Comparison of ENCODE assay signal across 24 cellular contexts in genomic region chr9:17009071-17009470, GRCh38.
A peak's percentile ranks its signal among the peaks of the same experiment; 100 is the strongest.
DNase-seq lines count a peak whose midpoint lies in the region; ATAC-seq and TF ChIP-seq lines count a peak whose summit lies in the region.
"Had no signal": no experiment of that assay in that cellular context is flagged by ENCODE, and none has a peak within 500 bp of the region (broad histone marks: within the 10 kb centered on the region; RNA-seq: fewer than 3 reads in every experiment).

No MANE protein-coding gene starts in this region.

- DNase-seq in LNCaP clone FGC (ENCODE audit: low read depth), result peak; percentile 26
- DNase-seq in NCI-H526 (lab: John Stamatoyannopoulos, UW), result peak; percentile 14 to 26
- DNase-seq in SK-N-MC (ENCODE audit: low read depth, low spot score), result no peak
- no peak for DNase-seq in left colon
- DNase-seq in left cardiac atrium, result no peak
- DNase-seq: 8988T; ACHN; BE2C; C1 segment of cervical spinal cord; CD4-positive, alpha-beta memory T cell; CD4-positive, CD25-positive, alpha-beta regulatory T cell; CD8-positive, alpha-beta memory T cell; COR-L47; DMS 273 treated with DMSO at 0.1 percent for 48 hours; DMS153; DMS53; DMS79; DND-41; EL; GDM1 had no signal

- no peak overlapping the region for H3K4me3 ChIP-seq in LNCaP clone FGC (ENCODE audit: low read depth, low read length)
- H3K4me3 ChIP-seq in SK-N-MC, result peak overlapping the region; percentile 42
- H3K4me3 ChIP-seq: BLaER1, GM12878 had no signal

- intact Hi-C loops in left colon (cut with DNase I, micrococcal nuclease), result no loop called here
- intact Hi-C loops in left cardiac atrium (cut with DNase I), result no loop called here

- ATAC-seq in left colon (peak; percentile 45), GM18511 (IDR thresholded peaks at IDR 0.05; ENCODE audit: unreplicated experiment) (no peak), left cardiac atrium (no peak), GM18907 (IDR thresholded peaks at IDR 0.05; ENCODE audit: unreplicated experiment) (no peak)
- ATAC-seq: GM12878 had no signal

- peak overlapping the region; percentile 32; the same call in 1 of the 2 replicates for H3K27ac ChIP-seq in SK-N-MC
- H3K27ac ChIP-seq: BLaER1 had no signal

- H3K9ac ChIP-seq in SK-N-MC (ENCODE audit: insufficient read length), result no peak overlapping the region
- H3K9ac ChIP-seq: BLaER1 had no signal

- H3K36me3 ChIP-seq in SK-N-MC (ENCODE audit: insufficient read depth, low read length), result no peaks in the 10 kb centered on the region
- H3K36me3 ChIP-seq: BE2C, BLaER1 had no signal

- no peaks in the 10 kb centered on the region for H3K9me3 ChIP-seq in SK-N-MC (ENCODE audit: low read depth, low read length)
- H3K9me3 ChIP-seq: BE2C, BLaER1 had no signal

- no peak for TF ChIP-seq CTCF in LNCaP clone FGC (IDR thresholded peaks at IDR 0.05; ENCODE audit: control insufficient read depth, extremely low read depth, insufficient read depth)

Comparison
In these comparisons a context has a peak if more than half of its experiments do, and no peak if none do; other contexts are left out.
1. DNase-seq: peak in LNCaP clone FGC (single experiment) and NCI-H526 (2 of 2); none in SK-N-MC (single experiment), left colon (0 of 2) and left cardiac atrium (single experiment).